Comparison of ENCODE assay signal across 18 cellular contexts in the genomic region with DNA sequence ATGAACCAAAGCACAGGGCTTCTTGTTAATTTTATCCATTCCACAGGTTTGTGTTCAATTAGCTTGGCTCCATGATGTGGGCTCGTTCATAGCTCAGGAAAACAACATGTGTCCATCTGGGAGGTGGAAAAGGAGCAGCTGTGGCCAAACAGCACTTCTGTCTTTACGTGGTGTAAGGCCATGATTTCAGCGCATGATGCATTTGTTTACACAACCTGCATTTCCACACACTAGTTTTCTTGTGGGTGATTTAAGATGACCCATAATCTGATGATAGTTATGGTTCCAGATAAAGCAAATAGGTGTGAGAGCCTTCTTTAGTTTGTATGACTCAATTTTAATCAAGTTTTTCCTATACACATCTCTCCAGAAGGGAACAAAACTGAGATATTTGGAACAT.
DNase-seq lines count a peak whose midpoint lies in the region; ATAC-seq and TF ChIP-seq lines count a peak whose summit lies in the region.
"Had no signal": no experiment of that assay in that cellular context is flagged by ENCODE, and none has a peak within 500 bp of the region (broad histone marks: within the 10 kb centered on the region; RNA-seq: fewer than 3 reads in every experiment).

No MANE protein-coding gene starts in this region.

- H2AFZ ChIP-seq in fibroblast of lung (ENCODE audit: low read length) = no peak overlapping the region
- H2AFZ ChIP-seq: PC-9 had no signal

- H3K4me2 ChIP-seq in fibroblast of lung (ENCODE audit: extremely low read depth, insufficient read depth, low read length) = no peak overlapping the region
- H3K4me2 ChIP-seq: A549, PC-9 had no signal

- WGBS in heart left ventricle, 4 donors = 69 to 81% (median 80%) methylated on average over 3 of the region's 3 CpGs

- H3K36me3 ChIP-seq in heart left ventricle (peaks cover 0 to 64% (median 15%) of the 10 kb centered on the region in 9 donors), fibroblast of lung (ENCODE audit: control insufficient read depth, insufficient read depth, low read length) (peaks cover 18% of the 10 kb centered on the region)

- H3K27ac ChIP-seq in heart left ventricle = peak overlapping the region in 9 of 12 donors; percentile 18 to 66 (median 50)
- H3K27ac ChIP-seq in fibroblast of lung (ENCODE audit: insufficient read depth, low read length) = peak overlapping the region; percentile 83
- H3K27ac ChIP-seq: A549, coronary artery, PC-9 had no signal

- no peaks in the 10 kb centered on the region for H3K9me3 ChIP-seq in heart left ventricle
- H3K9me3 ChIP-seq in fibroblast of lung (ENCODE audit: control insufficient read depth, insufficient read depth, low read depth, low read length) = no peaks in the 10 kb centered on the region
- H3K9me3 ChIP-seq: A549 had no signal

- H3K79me2 ChIP-seq in fibroblast of lung (ENCODE audit: control insufficient read depth, insufficient read depth, low read length) = peaks cover 4% of the 10 kb centered on the region

- no peak overlapping the region for H3K4me3 ChIP-seq in heart left ventricle
- H3K4me3 ChIP-seq in fibroblast of lung (replicated peaks in 1 of 4; ENCODE audit: control extremely low read depth in 1 of 4, insufficient read depth in 1 of 4, low read depth in 3 of 4, low read length in 4 of 4) = no peak overlapping the region
- H3K4me3 ChIP-seq: A549, coronary artery, PC-9 had no signal

- H3K27me3 ChIP-seq in heart left ventricle = no peaks in the 10 kb centered on the region
- H3K27me3 ChIP-seq in fibroblast of lung (ENCODE audit: control insufficient read depth, insufficient read depth, low read length) = no peaks in the 10 kb centered on the region

- H3K4me1 ChIP-seq in heart left ventricle = peaks cover 0 to 36% (median 17%) of the 10 kb centered on the region in 12 donors
- peaks cover 37% of the 10 kb centered on the region for H3K4me1 ChIP-seq in fibroblast of lung (ENCODE audit: control insufficient read depth, extremely low read depth, insufficient read depth, low read length)

- no peaks in the 10 kb centered on the region for H4K20me1 ChIP-seq in fibroblast of lung (ENCODE audit: control insufficient read depth, extremely low read depth, insufficient read depth, low read length)

- ATAC-seq in heart left ventricle (peak in 1 of 4 donors; percentile 46), Right ventricle myocardium superior (ENCODE audit: poor library complexity) (no peak), sciatic nerve (peak; percentile 5), GM19328 (IDR thresholded peaks at IDR 0.05; ENCODE audit: unreplicated experiment) (no peak)
- ATAC-seq: A549; activated CD8-positive, alpha-beta T cell treated with anti-CD3 and anti-CD28 coated beads for 36 hours; activated naive CD8-positive, alpha-beta T cell treated with anti-CD3 and anti-CD28 coated beads, Interleukin-2, amount 50 U/mL, for 24 hours; left colon had no signal

- H3K9ac ChIP-seq in fibroblast of lung (ENCODE audit: insufficient read depth, low read length) = no peak overlapping the region

- no peak for TF ChIP-seq POLR2A in heart left ventricle (IDR thresholded peaks at IDR 0.05)

- DNase-seq in heart left ventricle = no peak
- DNase-seq in Right ventricle myocardium superior = no peak
- DNase-seq in SHP77 (lab: John Stamatoyannopoulos, UW) = peak; percentile 91 to 93
- peak; percentile 77 to 93 for DNase-seq in fibroblast of lung (ENCODE audit: low read depth in 2 of 2)
- no peak for DNase-seq in sciatic nerve (ENCODE audit: low spot score)
- no peak for DNase-seq in NCI-H82 treated with DMSO at 0.1 percent for 48 hours (lab: John Stamatoyannopoulos, UW; ENCODE audit: unreplicated experiment)
- no peak for DNase-seq in central memory CD4-positive, alpha-beta T cell
- DNase-seq: activated CD8-positive, alpha-beta T cell treated with anti-CD3 and anti-CD28 coated beads for 36 hours; activated naive CD8-positive, alpha-beta T cell treated with anti-CD3 and anti-CD28 coated beads, Interleukin-2, amount 50 U/mL, for 24 hours; CD4-positive, alpha-beta T cell; left colon; NCI-H2081 treated with DMSO at 0.1 percent for 48 hours; NCI-H526 treated with DMSO at 0.1 percent for 48 hours; PC-9; T-helper 1 cell had no signal

- no peak for TF ChIP-seq CTCF in heart left ventricle (IDR thresholded peaks at IDR 0.05)
- no peak for TF ChIP-seq CTCF in fibroblast of lung (conservative IDR thresholded peaks at IDR 0.05 in 1 of 2, IDR thresholded peaks at IDR 0.05 in 1 of 2; ENCODE audit: low read depth in 1 of 2, low read length in 2 of 2)

- intact Hi-C loops in heart left ventricle (cut with DNase I) (no loop called here), Right ventricle myocardium superior (cut with DNase I) (no loop called here), sciatic nerve (cut with DNase I) (no loop called here)

Comparison
In these comparisons a context has a peak if more than half of its experiments do, and no peak if none do; other contexts are left out.
1. DNase-seq: peak in SHP77 (2 of 2) and fibroblast of lung (2 of 2); none in heart left ventricle (0 of 5), Right ventricle myocardium superior (single experiment), sciatic nerve (single experiment), NCI-H82 treated with DMSO at 0.1 percent for 48 hours (single experiment) and central memory CD4-positive, alpha-beta T cell (single experiment).